In genomic region chr6:36986704-36987047, GRCh38 we compare ENCODE assay signal across 8 cellular contexts. TPM values are rescaled to one million over a fixed set of nuclear protein-coding genes. Genes with fewer than 3 reads are reported as not detected.
A peak's percentile ranks its signal among the peaks of the same experiment; 100 is the strongest.
DNase-seq lines count a peak whose midpoint lies in the region; ATAC-seq and TF ChIP-seq lines count a peak whose summit lies in the region.

No MANE protein-coding gene starts in this region.

- ATAC-seq in GM21717 (IDR thresholded peaks at IDR 0.05; ENCODE audit: unreplicated experiment) = no peak

- intact Hi-C loops in lower leg skin (cut with DNase I; ENCODE audit: low total_unique reads) = no loop called here

- DNase-seq in AG10803 (ENCODE audit: low read depth) (no peak), HFFc6 (peak; percentile 4), lower leg skin (ENCODE audit: low spot score in 2 of 2) (no peak), type B pancreatic cell (ENCODE audit: extremely low spot score, unreplicated experiment) (no peak), cerebellar nuclear complex (lab: John Stamatoyannopoulos, UW) (no peak), NCI-H146 treated with DMSO at 0.1 percent for 48 hours (lab: John Stamatoyannopoulos, UW; ENCODE audit: unreplicated experiment) (no peak)

- H3K36me3 Mint-ChIP-seq in HFFc6 (ENCODE audit: low read depth) (no peaks in the 10 kb centered on the region), type B pancreatic cell (peaks cover 5% of the 10 kb centered on the region)

- peak overlapping the region; percentile 99 for H3K27ac ChIP-seq in angular gyrus (ENCODE audit: low read depth, low read length)

- peak overlapping the region; percentile 96 for H3K27ac Mint-ChIP-seq in HFFc6
- H3K27ac Mint-ChIP-seq in type B pancreatic cell = peak overlapping the region; percentile 98

- peak overlapping the region; percentile 99 for H3K4me3 ChIP-seq in AG10803 (ENCODE audit: low read length)
- H3K4me3 ChIP-seq in lower leg skin (ENCODE audit: low read depth, poor library complexity, severe bottlenecking) = peak overlapping the region; percentile 97

- 1 to 3% methylated on average over 8 of the region's 8 CpGs for WGBS in lower leg skin, 2 donors

- H3K9me3 Mint-ChIP-seq in HFFc6 (no peaks in the 10 kb centered on the region), type B pancreatic cell (peaks cover 3% of the 10 kb centered on the region)

- TF ChIP-seq POLR2A in lower leg skin (IDR thresholded peaks at IDR 0.05) = no peak

- TF ChIP-seq CTCF in AG10803 (conservative IDR thresholded peaks at IDR 0.05; ENCODE audit: low read length) = no peak
- no peak for TF ChIP-seq CTCF in HFFc6 (IDR thresholded peaks at IDR 0.05)
- TF ChIP-seq CTCF in lower leg skin (IDR thresholded peaks at IDR 0.05) = no peak
- no peak for TF ChIP-seq CTCF in type B pancreatic cell (conservative IDR thresholded peaks at IDR 0.05)

- H3K4me1 Mint-ChIP-seq in HFFc6 (ENCODE audit: low read depth) (peaks cover 21% of the 10 kb centered on the region), type B pancreatic cell (ENCODE audit: unreplicated experiment) (peaks cover 19% of the 10 kb centered on the region)

- peak overlapping the region; percentile 97 for H3K4me3 Mint-ChIP-seq in HFFc6
- peak overlapping the region; percentile 100 for H3K4me3 Mint-ChIP-seq in type B pancreatic cell

- peaks cover 4% of the 10 kb centered on the region for H3K27me3 Mint-ChIP-seq in HFFc6 (ENCODE audit: insufficient read depth)
- H3K27me3 Mint-ChIP-seq in type B pancreatic cell = no peaks in the 10 kb centered on the region

RNA-seq across cellular contexts. Expression of gene MTCH1, which starts 0.7 kb away (rescaled TPM):
- 100 to 1,000 TPM; 263 to 301 (median 281) TPM for total RNA-seq in HFFc6 (2021; fragmentation: NEBNext Ultra II Directional; extraction: Animal tissue kit (Norgen Biotek cat#: 25700))
- 100 to 1,000 TPM; 166 to 219 (median 188) TPM for total RNA-seq in lower leg skin
- total RNA-seq in type B pancreatic cell (ENCODE audit: low replicate concordance) = 163 and 184 TPM in 2 replicates

RNA-seq across cellular contexts. Expression of gene FGD2, which starts 18.8 kb away (rescaled TPM):
- not detected for total RNA-seq in HFFc6 (2021; fragmentation: NEBNext Ultra II Directional; extraction: Animal tissue kit (Norgen Biotek cat#: 25700))
- total RNA-seq in lower leg skin (1 to 10 TPM; 2.7 to 9.2 (median 5.2) TPM), type B pancreatic cell (ENCODE audit: low replicate concordance) (0.10 TPM in 1 of 2 replicates, not detected in the other)

RNA-seq across cellular contexts. Expression of gene PI16, which starts 32.1 kb away (rescaled TPM):
- not detected for total RNA-seq in HFFc6 (2021; fragmentation: NEBNext Ultra II Directional; extraction: Animal tissue kit (Norgen Biotek cat#: 25700))
- 10 to 100 TPM in 1 of 4 donors, 1 to 10 TPM in 3; 2.1 to 18.5 (median 2.7) TPM for total RNA-seq in lower leg skin
- not detected in 2 replicates for total RNA-seq in type B pancreatic cell (ENCODE audit: low replicate concordance)
